18 cellular contexts compared by ENCODE assay signal in the genomic region with DNA sequence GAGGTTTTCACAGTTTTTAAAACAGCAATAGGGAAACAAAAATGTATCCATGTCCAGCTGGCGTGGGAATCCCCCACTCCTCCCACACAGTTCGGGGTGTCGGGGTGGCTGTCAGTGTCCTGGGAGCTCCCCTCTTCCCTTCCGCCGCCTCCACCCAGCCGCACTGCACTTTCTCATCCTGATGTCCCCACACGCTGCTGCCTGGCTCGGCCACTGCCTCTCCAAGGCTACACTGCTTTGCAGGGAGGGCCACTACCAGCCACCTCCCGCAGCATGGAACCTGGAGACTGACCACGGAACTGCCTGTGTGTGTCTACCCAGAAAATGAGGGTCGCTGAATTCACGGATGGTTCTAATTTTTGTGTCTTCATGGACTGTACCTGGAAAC.
DNase-seq lines count a peak whose midpoint lies in the region; ATAC-seq, FAIRE-seq and TF ChIP-seq lines count a peak whose summit lies in the region.
"Had no signal": no experiment of that assay in that cellular context is flagged by ENCODE, and none has a peak within 500 bp of the region (broad histone marks: within the 10 kb centered on the region; RNA-seq: fewer than 3 reads in every experiment).

No MANE protein-coding gene starts in this region.

- no peak overlapping the region for H2BK12ac ChIP-seq in trophoblast cell (ENCODE audit: low read length)

- no peak overlapping the region for H3K18ac ChIP-seq in trophoblast cell (ENCODE audit: low read length)

- H3K23ac ChIP-seq in trophoblast cell (ENCODE audit: low read length): no peak overlapping the region

- peaks cover 11% of the 10 kb centered on the region for H3K27me3 ChIP-seq in keratinocyte (ENCODE audit: control insufficient read depth, extremely low read depth, insufficient read depth, low read length)
- H3K27me3 ChIP-seq in trophoblast cell (ENCODE audit: insufficient read depth, low read length): no peaks in the 10 kb centered on the region
- peaks cover 10% of the 10 kb centered on the region for H3K27me3 ChIP-seq in gastroesophageal sphincter
- H3K27me3 ChIP-seq: BE2C had no signal

- no peak for FAIRE-seq in keratinocyte (lab: Jason Lieb, UNC)
- FAIRE-seq: GM12892, HTR-8/SVneo had no signal

- no peak overlapping the region for H2BK120ac ChIP-seq in trophoblast cell (ENCODE audit: insufficient read depth, low read length, poor library complexity)

- H3K36me3 ChIP-seq in keratinocyte (ENCODE audit: control insufficient read depth in 2 of 2, extremely low read depth in 1 of 2, insufficient read depth in 2 of 2, low read length in 2 of 2) (no peaks in the 10 kb centered on the region), trophoblast cell (ENCODE audit: control insufficient read depth in 1 of 2, insufficient read depth in 2 of 2, low read length in 2 of 2) (no peaks in the 10 kb centered on the region), gastroesophageal sphincter (no peaks in the 10 kb centered on the region)
- H3K36me3 ChIP-seq: BE2C had no signal

- ATAC-seq in HG03139 (IDR thresholded peaks at IDR 0.05; ENCODE audit: unreplicated experiment): no peak
- no peak for ATAC-seq in gastroesophageal sphincter
- ATAC-seq: CD8-positive, alpha-beta T cell; Right ventricle myocardium inferior had no signal

- WGBS in trophoblast cell (ENCODE audit: extremely low coverage, insufficient coverage, insufficient read length): no CpG with 5 or more reads among the region's 12 CpGs
- 72 to 79% methylated on average over 3 to 10 of the region's 12 CpGs for WGBS in gastroesophageal sphincter (ENCODE audit: low coverage in 1 of 2), 2 donors

- TF ChIP-seq CTCF in keratinocyte (optimal IDR thresholded peaks at IDR 0.05 in 1 of 3, IDR thresholded peaks at IDR 0.05 in 1 of 3, conservative IDR thresholded peaks at IDR 0.05 in 1 of 3; ENCODE audit: extremely low read depth in 1 of 3, insufficient read depth in 2 of 3, low read length in 3 of 3) (no peak), gastroesophageal sphincter (IDR thresholded peaks at IDR 0.05) (no peak)

- H3K4me3 ChIP-seq in keratinocyte (ENCODE audit: control insufficient read depth in 2 of 3, extremely low read depth in 1 of 3, insufficient read depth in 2 of 3, low read depth in 1 of 3, low read length in 3 of 3): peak overlapping the region in 1 of 3 experiments; percentile 10
- H3K4me3 ChIP-seq in trophoblast cell (ENCODE audit: low read depth, low read length): peak overlapping the region; percentile 25
- no peak overlapping the region for H3K4me3 ChIP-seq in gastroesophageal sphincter

- H3K4ac ChIP-seq in trophoblast cell (ENCODE audit: low read depth, low read length): no peak overlapping the region

- no peak for TF ChIP-seq EP300 in gastroesophageal sphincter (IDR thresholded peaks at IDR 0.05)

- no peaks in the 10 kb centered on the region for H3K9me1 ChIP-seq in keratinocyte (ENCODE audit: control insufficient read depth, extremely low read depth, insufficient read depth, low read length)

- H4K20me1 ChIP-seq in keratinocyte (ENCODE audit: control insufficient read depth, extremely low read depth, insufficient read depth, low read length): no peaks in the 10 kb centered on the region

- no peak overlapping the region for H4K91ac ChIP-seq in trophoblast cell (ENCODE audit: low read depth, low read length)

- H3K79me2 ChIP-seq in keratinocyte (ENCODE audit: control insufficient read depth, insufficient read depth, low read length): no peaks in the 10 kb centered on the region
- H3K79me2 ChIP-seq in trophoblast cell (ENCODE audit: control insufficient read depth, insufficient read depth, low read length, poor library complexity): no peaks in the 10 kb centered on the region

- H2AFZ ChIP-seq in keratinocyte (ENCODE audit: control insufficient read depth, low read length) (peak overlapping the region; percentile 33), trophoblast cell (ENCODE audit: insufficient read depth, low read length, poor library complexity) (no peak overlapping the region)

- TF ChIP-seq POLR2A in gastroesophageal sphincter (IDR thresholded peaks at IDR 0.05): no peak

- no peak overlapping the region for H3K9ac ChIP-seq in keratinocyte (ENCODE audit: control insufficient read depth, extremely low read depth, insufficient read depth, low read length)
- peak overlapping the region; percentile 47 for H3K9ac ChIP-seq in trophoblast cell (ENCODE audit: low read length)

- H3K4me2 ChIP-seq in keratinocyte (ENCODE audit: control insufficient read depth, extremely low read depth, insufficient read depth, low read depth, low read length) (peak overlapping the region; percentile 37), trophoblast cell (ENCODE audit: low read length) (no peak overlapping the region)

- H3K27ac ChIP-seq in cingulate gyrus (ENCODE audit: low read depth, low read length): peak overlapping the region; percentile 69
- no peak overlapping the region for H3K27ac ChIP-seq in keratinocyte (ENCODE audit: control insufficient read depth, insufficient read depth, low read length)
- no peak overlapping the region for H3K27ac ChIP-seq in trophoblast cell (ENCODE audit: low read depth, low read length)
- peak overlapping the region; percentile 71 for H3K27ac ChIP-seq in temporal lobe (ENCODE audit: low read depth, low read length)
- H3K27ac ChIP-seq in gastroesophageal sphincter: no peak overlapping the region

- dilution Hi-C loops in keratinocyte (cut with MboI; ENCODE audit: extremely low pct_ligation_motif_present, low sequenced_read_pairs): no loop called here

- DNase-seq in keratinocyte (ENCODE audit: low read depth, low spot score) (no peak), trophoblast cell (no peak), foreskin melanocyte (no peak), cerebellum (ENCODE audit: low spot score) (no peak)
- DNase-seq: BE2C; CD8-positive, alpha-beta T cell; DND-41; GDM1; NCI-H1436; NCI-H2081 treated with DMSO at 0.1 percent for 48 hours; NCI-H526 had no signal

- H3K4me1 ChIP-seq in keratinocyte (ENCODE audit: control insufficient read depth, extremely low read depth, insufficient read depth, low read length) (peaks cover 2% of the 10 kb centered on the region), trophoblast cell (ENCODE audit: control insufficient read depth in 1 of 2, insufficient read depth in 2 of 2, low read length in 2 of 2) (no peaks in the 10 kb centered on the region), gastroesophageal sphincter (no peaks in the 10 kb centered on the region)
- H3K4me1 ChIP-seq: BE2C had no signal

- H2AK5ac ChIP-seq in trophoblast cell (ENCODE audit: low read length): no peak overlapping the region

- no peak overlapping the region for H3K14ac ChIP-seq in trophoblast cell (ENCODE audit: low read length)

- H3K9me3 ChIP-seq in keratinocyte (ENCODE audit: control insufficient read depth, low read depth, low read length) (no peaks in the 10 kb centered on the region), trophoblast cell (ENCODE audit: insufficient read depth, low read depth, low read length) (peaks cover 10% of the 10 kb centered on the region), gastroesophageal sphincter (peaks cover 0 to 10% (median 0%) of the 10 kb centered on the region in 3 donors)
- H3K9me3 ChIP-seq: BE2C had no signal

- H3K79me1 ChIP-seq in trophoblast cell (ENCODE audit: low read length): no peaks in the 10 kb centered on the region

- no peak overlapping the region for H4K12ac ChIP-seq in trophoblast cell (ENCODE audit: low read depth, low read length)

- H4K8ac ChIP-seq in trophoblast cell (ENCODE audit: low read depth, low read length): no peak overlapping the region

- no peak overlapping the region for H2BK5ac ChIP-seq in trophoblast cell (ENCODE audit: low read depth, low read length, poor library complexity)

Comparison
In these comparisons a context has a peak if more than half of its experiments do, and no peak if none do; other contexts are left out.
1. H3K27ac ChIP-seq: peak in cingulate gyrus (single experiment) and temporal lobe (single experiment); none in keratinocyte (single experiment), trophoblast cell (single experiment) and gastroesophageal sphincter (0 of 4).